In the genomic region with DNA sequence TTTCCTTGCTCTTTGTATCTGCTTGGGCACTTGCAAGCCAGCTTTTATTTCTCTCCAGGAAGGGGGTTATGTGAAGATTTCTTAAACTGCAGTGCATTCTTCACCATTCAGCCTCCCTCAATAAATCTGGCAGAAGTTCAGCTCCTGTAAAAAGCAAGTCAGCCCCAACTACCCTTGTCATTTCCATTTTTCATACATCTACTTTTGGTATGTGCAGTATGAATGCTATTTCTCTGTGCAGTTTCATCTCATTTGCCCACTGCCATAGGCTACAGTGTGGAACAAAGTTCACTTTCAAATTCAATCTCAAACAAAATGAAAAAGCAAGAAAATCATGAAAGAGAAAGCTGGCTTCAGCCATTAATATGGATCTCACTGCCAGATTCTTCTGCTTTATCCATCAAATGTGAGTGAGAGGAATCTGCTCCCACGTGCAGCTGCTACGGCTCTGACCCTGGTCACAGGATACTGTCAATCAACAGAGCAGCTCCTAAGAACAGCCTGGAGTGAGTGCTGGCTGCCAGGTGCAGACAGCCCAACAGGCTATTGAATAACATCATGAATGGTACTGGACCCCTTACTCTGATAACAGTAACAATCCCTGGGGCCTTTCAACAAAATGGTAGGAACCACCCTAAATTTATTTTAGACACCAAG, we compare ENCODE assay signal across 16 cellular contexts.
DNase-seq lines count a peak whose midpoint lies in the region; ATAC-seq and TF ChIP-seq lines count a peak whose summit lies in the region.
"Had no signal": no experiment of that assay in that cellular context is flagged by ENCODE, and none has a peak within 500 bp of the region (broad histone marks: within the 10 kb centered on the region; RNA-seq: fewer than 3 reads in every experiment).

No MANE protein-coding gene starts in this region.

- H3K4me3 ChIP-seq in SK-N-SH (ENCODE audit: low read depth in 2 of 2, low read length in 1 of 2): no peak overlapping the region; a peak in 1 of 4 replicates
- no peak overlapping the region for H3K4me3 ChIP-seq in MM.1S (ENCODE audit: low read length)
- H3K4me3 ChIP-seq: gastrocnemius medialis had no signal

- no peak overlapping the region for H3K4me3 Mint-ChIP-seq in glutamatergic neuron (ENCODE audit: unreplicated experiment)
- H3K4me3 Mint-ChIP-seq: activated CD4-positive, alpha-beta T cell treated with anti-CD3 and anti-CD28 coated beads for 36 hours; stimulated activated effector memory CD8-positive, alpha-beta T cell treated with anti-CD3 and anti-CD28 coated beads, Interleukin-12 subunit alpha, Interleukin-12 subunit beta, amount 100 ng/mL, for 72 hours had no signal

- POLR2A ChIA-PET in SK-N-SH (lab: Yijun Ruan, JAX): no interaction called here

- H3K9ac ChIP-seq in SK-N-SH (no peak overlapping the region), MM.1S (ENCODE audit: low read length) (no peak overlapping the region)

- H3K27me3 Mint-ChIP-seq in glutamatergic neuron (ENCODE audit: unreplicated experiment): peaks cover 4% of the 10 kb centered on the region
- H3K27me3 Mint-ChIP-seq: activated CD4-positive, alpha-beta T cell treated with anti-CD3 and anti-CD28 coated beads for 36 hours had no signal

- 34% methylated on average over 2 of the region's 2 CpGs for WGBS in SK-N-SH (ENCODE audit: low lambda C conversion rate)

- H3K27ac Mint-ChIP-seq in glutamatergic neuron (ENCODE audit: unreplicated experiment): peak overlapping the region; percentile 4
- H3K27ac Mint-ChIP-seq: activated CD4-positive, alpha-beta T cell treated with anti-CD3 and anti-CD28 coated beads for 36 hours; stimulated activated effector memory CD8-positive, alpha-beta T cell treated with anti-CD3 and anti-CD28 coated beads, Interleukin-12 subunit alpha, Interleukin-12 subunit beta, amount 100 ng/mL, for 72 hours had no signal

- H3K79me2 ChIP-seq in SK-N-SH (ENCODE audit: insufficient read depth) (no peaks in the 10 kb centered on the region), MM.1S (ENCODE audit: low read length) (no peaks in the 10 kb centered on the region)

- H3K9me3 ChIP-seq in SK-N-SH (no peaks in the 10 kb centered on the region), MM.1S (replicated peaks; ENCODE audit: insufficient read depth, low read length) (no peaks in the 10 kb centered on the region)
- H3K9me3 ChIP-seq: gastrocnemius medialis had no signal

- no peaks in the 10 kb centered on the region for H3K27me3 ChIP-seq in SK-N-SH (ENCODE audit: insufficient read depth)
- no peaks in the 10 kb centered on the region for H3K27me3 ChIP-seq in MM.1S (replicated peaks; ENCODE audit: insufficient read depth, low read length)
- H3K27me3 ChIP-seq: gastrocnemius medialis had no signal

- intact Hi-C loops in left cardiac atrium (cut with DNase I) (no loop called here), Right ventricle myocardium inferior (cut with DNase I) (no loop called here)

- H3K27ac ChIP-seq in SK-N-SH (ENCODE audit: low read depth in 2 of 2, low read length in 1 of 2) (peak overlapping the region in 1 of 2 experiments; percentile 88; a peak in 2 of 4 replicates), MM.1S (ENCODE audit: low read length) (no peak overlapping the region)
- H3K27ac ChIP-seq: gastrocnemius medialis had no signal

- no peak overlapping the region for H3K4me2 ChIP-seq in SK-N-SH
- no peak overlapping the region for H3K4me2 ChIP-seq in MM.1S (ENCODE audit: low read depth, low read length)

- ATAC-seq in left cardiac atrium (peak; percentile 30), Right ventricle myocardium inferior (no peak), GM21576 (IDR thresholded peaks at IDR 0.05; ENCODE audit: unreplicated experiment) (no peak)
- ATAC-seq: activated CD4-positive, alpha-beta T cell treated with anti-CD3 and anti-CD28 coated beads for 36 hours; gastrocnemius medialis; stimulated activated effector memory CD8-positive, alpha-beta T cell treated with anti-CD3 and anti-CD28 coated beads, Interleukin-12 subunit alpha, Interleukin-12 subunit beta, amount 100 ng/mL, for 72 hours had no signal

- H3K36me3 Mint-ChIP-seq in glutamatergic neuron (ENCODE audit: unreplicated experiment): peaks cover 10% of the 10 kb centered on the region
- H3K36me3 Mint-ChIP-seq: stimulated activated effector memory CD8-positive, alpha-beta T cell treated with anti-CD3 and anti-CD28 coated beads, Interleukin-12 subunit alpha, Interleukin-12 subunit beta, amount 100 ng/mL, for 72 hours had no signal

- no peak for TF ChIP-seq RAD21 in SK-N-SH (IDR thresholded peaks at IDR 0.05; ENCODE audit: low read length)

- CTCF ChIA-PET in SK-N-SH (lab: Yijun Ruan, JAX): interaction anchor here (1.0 to 1.8 kb wide), 2 partner anchors 9 to 581 kb away, joined by 3 to 5 read pairs; no protein-coding TSS in a partner anchor

- H2AFZ ChIP-seq in SK-N-SH (ENCODE audit: low read depth) (no peak overlapping the region), MM.1S (ENCODE audit: low read length) (no peak overlapping the region)

- H3F3A ChIP-seq in SK-N-SH (replicated peaks; ENCODE audit: insufficient read depth) (no peaks in the 10 kb centered on the region), MM.1S (ENCODE audit: insufficient read depth, low read length) (no peaks in the 10 kb centered on the region)

- DNase-seq in left cardiac atrium: no peak
- DNase-seq in Right ventricle myocardium inferior (ENCODE audit: missing footprints): no peak
- peak; percentile 31 for DNase-seq in SK-N-SH
- DNase-seq in glutamatergic neuron: peak; percentile 40
- DNase-seq in stimulated activated CD4-positive, alpha-beta T cell treated with anti-CD3 and anti-CD28 coated beads, Interleukin-4, amount 100 ng/mL, for 1 hour: no peak
- no peak for DNase-seq in MM.1S
- no peak for DNase-seq in NCI-H187 (lab: John Stamatoyannopoulos, UW)
- DNase-seq: activated CD4-positive, alpha-beta T cell treated with anti-CD3 and anti-CD28 coated beads for 36 hours; activated T-cell treated with anti-CD3 and anti-CD28 coated beads, Interleukin-2, amount 50 U/mL, for 48 hours; DMS79; effector memory CD4-positive, alpha-beta T cell; gastrocnemius medialis; stimulated activated CD4-positive, alpha-beta T cell treated with anti-CD3 and anti-CD28 coated beads, Interleukin-2, amount 100 ng/mL, for 48 hours; T-helper 2 cell had no signal

- H3K9me2 ChIP-seq in SK-N-SH (no peaks in the 10 kb centered on the region), MM.1S (replicated peaks; ENCODE audit: insufficient read depth, low read length) (no peaks in the 10 kb centered on the region)

- TF ChIP-seq CTCF in SK-N-SH (IDR thresholded peaks at IDR 0.05) (no peak), glutamatergic neuron (IDR thresholded peaks at IDR 0.05; ENCODE audit: partially characterized antibody, unreplicated experiment) (no peak), MM.1S (IDR thresholded peaks at IDR 0.05; ENCODE audit: low read length) (no peak)

- H3K36me3 ChIP-seq in SK-N-SH (replicated peaks in 1 of 2; ENCODE audit: control insufficient read depth in 1 of 2, insufficient read depth in 2 of 2, low read length in 1 of 2): no peaks in the 10 kb centered on the region
- H3K36me3 ChIP-seq in MM.1S (replicated peaks; ENCODE audit: insufficient read depth, low read length): no peaks in the 10 kb centered on the region
- H3K36me3 ChIP-seq: gastrocnemius medialis had no signal

- peaks cover 3% of the 10 kb centered on the region for H3K9me3 Mint-ChIP-seq in glutamatergic neuron (ENCODE audit: unreplicated experiment)

- peaks cover 37% of the 10 kb centered on the region for H3K4me1 Mint-ChIP-seq in glutamatergic neuron (ENCODE audit: low read depth, unreplicated experiment)
- H3K4me1 Mint-ChIP-seq: activated CD4-positive, alpha-beta T cell treated with anti-CD3 and anti-CD28 coated beads for 36 hours; stimulated activated effector memory CD8-positive, alpha-beta T cell treated with anti-CD3 and anti-CD28 coated beads, Interleukin-12 subunit alpha, Interleukin-12 subunit beta, amount 100 ng/mL, for 72 hours had no signal

- no peaks in the 10 kb centered on the region for H4K20me1 ChIP-seq in SK-N-SH (ENCODE audit: insufficient read depth)
- H4K20me1 ChIP-seq in MM.1S (ENCODE audit: insufficient read depth, low read length): no peaks in the 10 kb centered on the region

- H3K4me1 ChIP-seq in SK-N-SH (ENCODE audit: control insufficient read depth in 1 of 2, insufficient read depth in 2 of 2, low read depth in 1 of 2, low read length in 1 of 2) (peaks cover 0 to 27% of the 10 kb centered on the region in 2 experiments; a peak in 2 of 4 replicates), MM.1S (ENCODE audit: low read length) (no peaks in the 10 kb centered on the region)

- no peak for TF ChIP-seq EP300 in SK-N-SH (IDR thresholded peaks at IDR 0.05; ENCODE audit: borderline replicate concordance in 1 of 2, low read depth in 1 of 2, low read length in 1 of 2)

TF ChIP-seq in SK-N-SH, 30 proteins besides CTCF, POLR2A, EP300 and RAD21 (continues in another document):
- TF ChIP-seq, protein P1, sequence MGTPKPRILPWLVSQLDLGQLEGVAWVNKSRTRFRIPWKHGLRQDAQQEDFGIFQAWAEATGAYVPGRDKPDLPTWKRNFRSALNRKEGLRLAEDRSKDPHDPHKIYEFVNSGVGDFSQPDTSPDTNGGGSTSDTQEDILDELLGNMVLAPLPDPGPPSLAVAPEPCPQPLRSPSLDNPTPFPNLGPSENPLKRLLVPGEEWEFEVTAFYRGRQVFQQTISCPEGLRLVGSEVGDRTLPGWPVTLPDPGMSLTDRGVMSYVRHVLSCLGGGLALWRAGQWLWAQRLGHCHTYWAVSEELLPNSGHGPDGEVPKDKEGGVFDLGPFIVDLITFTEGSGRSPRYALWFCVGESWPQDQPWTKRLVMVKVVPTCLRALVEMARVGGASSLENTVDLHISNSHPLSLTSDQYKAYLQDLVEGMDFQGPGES (IDR thresholded peaks at IDR 0.05; ENCODE audit: low read depth, low read length): no peak
- TF ChIP-seq GATA2 (CRISPR knock-in tag; IDR thresholded peaks at IDR 0.05) (no peak), MXI1 (IDR thresholded peaks at IDR 0.05; ENCODE audit: low read depth, low read length) (peak; percentile 65; the same call in 1 of the 2 replicates), RCOR1 (IDR thresholded peaks at IDR 0.05; ENCODE audit: low read length) (no peak), ELF1 (IDR thresholded peaks at IDR 0.05) (no peak)
- TF ChIP-seq, protein P2, sequence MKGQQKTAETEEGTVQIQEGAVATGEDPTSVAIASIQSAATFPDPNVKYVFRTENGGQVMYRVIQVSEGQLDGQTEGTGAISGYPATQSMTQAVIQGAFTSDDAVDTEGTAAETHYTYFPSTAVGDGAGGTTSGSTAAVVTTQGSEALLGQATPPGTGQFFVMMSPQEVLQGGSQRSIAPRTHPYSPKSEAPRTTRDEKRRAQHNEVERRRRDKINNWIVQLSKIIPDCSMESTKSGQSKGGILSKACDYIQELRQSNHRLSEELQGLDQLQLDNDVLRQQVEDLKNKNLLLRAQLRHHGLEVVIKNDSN (IDR thresholded peaks at IDR 0.05; ENCODE audit: borderline replicate concordance, low read depth): no peak

Comparison
In these comparisons a context has a peak if more than half of its experiments do, and no peak if none do; other contexts are left out.
1. ATAC-seq: peak in left cardiac atrium (2 of 2); none in Right ventricle myocardium inferior (single experiment) and GM21576 (single experiment).
2. DNase-seq: peak in SK-N-SH (single experiment) and glutamatergic neuron (single experiment); none in left cardiac atrium (single experiment), Right ventricle myocardium inferior (single experiment), stimulated activated CD4-positive, alpha-beta T cell treated with anti-CD3 and anti-CD28 coated beads, Interleukin-4, amount 100 ng/mL, for 1 hour (single experiment), MM.1S (single experiment) and NCI-H187 (0 of 2).